8 cellular contexts compared by ENCODE assay signal in genomic region chr3:49413338-49413734, GRCh38. TPM values are rescaled to one million over a fixed set of nuclear protein-coding genes. Genes with fewer than 3 reads are reported as not detected.
DNase-seq lines count a peak whose midpoint lies in the region; ATAC-seq and TF ChIP-seq lines count a peak whose summit lies in the region.

No MANE protein-coding gene starts in this region.

- H3K9me3 ChIP-seq in CD4-positive, alpha-beta T cell (ENCODE audit: control insufficient read depth, low read length), result no peaks in the 10 kb centered on the region
- H3K9me3 ChIP-seq in OCI-LY3 (ENCODE audit: insufficient read depth, low read length) (no peaks in the 10 kb centered on the region), neural progenitor cell (ENCODE audit: low read depth) (no peaks in the 10 kb centered on the region)

- TF ChIP-seq CTCF in CD4-positive, alpha-beta T cell (IDR thresholded peaks at IDR 0.05), result no peak
- TF ChIP-seq CTCF in OCI-LY3 (IDR thresholded peaks at IDR 0.05; ENCODE audit: low read depth, low read length) (no peak), neural progenitor cell (IDR thresholded peaks at IDR 0.05) (no peak)

- peaks cover 15% of the 10 kb centered on the region for H3F3A ChIP-seq in neural progenitor cell (ENCODE audit: low read depth)

- H3K4me2 ChIP-seq in OCI-LY3 (ENCODE audit: low read length) (peak overlapping the region; percentile 96), neural progenitor cell (peak overlapping the region; percentile 89)

- H3K79me2 ChIP-seq in OCI-LY3 (ENCODE audit: low read length) (peaks cover 49% of the 10 kb centered on the region), neural progenitor cell (ENCODE audit: low read depth) (peaks cover 37% of the 10 kb centered on the region)

- H3K36me3 Mint-ChIP-seq in CD4-positive, alpha-beta T cell (ENCODE audit: low read depth), result peaks cover 33% of the 10 kb centered on the region
- H3K36me3 Mint-ChIP-seq in effector memory CD8-positive, alpha-beta T cell (ENCODE audit: insufficient read depth), result peaks cover 46% of the 10 kb centered on the region
- peaks cover 2% of the 10 kb centered on the region for H3K36me3 Mint-ChIP-seq in neural progenitor cell

- no peaks in the 10 kb centered on the region for H3K27me3 ChIP-seq in CD4-positive, alpha-beta T cell (ENCODE audit: control insufficient read depth, insufficient read depth, low read length)
- H3K27me3 ChIP-seq in OCI-LY3 (ENCODE audit: low read depth, low read length) (no peaks in the 10 kb centered on the region), neural progenitor cell (no peaks in the 10 kb centered on the region)

- H3K4me3 ChIP-seq in OCI-LY3 (ENCODE audit: low read length) (peak overlapping the region; percentile 87), neural progenitor cell (no peak overlapping the region)

- H4K20me1 ChIP-seq in OCI-LY3 (ENCODE audit: insufficient read depth, low read length) (peaks cover 29% of the 10 kb centered on the region), neural progenitor cell (ENCODE audit: low read depth) (peaks cover 30% of the 10 kb centered on the region)

- peak overlapping the region; percentile 96 for H3K4me3 Mint-ChIP-seq in CD4-positive, alpha-beta T cell
- peak overlapping the region; percentile 91 to 92 for H3K4me3 Mint-ChIP-seq in effector memory CD8-positive, alpha-beta T cell
- peak overlapping the region; percentile 92 for H3K4me3 Mint-ChIP-seq in neural progenitor cell

- peak overlapping the region; percentile 91 for H3K27ac Mint-ChIP-seq in CD4-positive, alpha-beta T cell
- peak overlapping the region; percentile 44 to 98 for H3K27ac Mint-ChIP-seq in effector memory CD8-positive, alpha-beta T cell
- H3K27ac Mint-ChIP-seq in neural progenitor cell, result no peak overlapping the region

- H3K4me1 ChIP-seq in OCI-LY3 (ENCODE audit: low read length) (peaks cover 30% of the 10 kb centered on the region), neural progenitor cell (peaks cover 12% of the 10 kb centered on the region)

- CTCF ChIA-PET in CD4-positive, alpha-beta T cell (lab: Charles Lee), result interaction anchor here (3.4 kb wide), 1 partner anchor 36 kb away, joined by 16 read pairs; no protein-coding TSS in a partner anchor

- ATAC-seq in CD4-positive, alpha-beta T cell (ENCODE audit: poor library complexity), result no peak
- no peak for ATAC-seq in effector memory CD8-positive, alpha-beta T cell (replicated peaks)
- ATAC-seq in HG03442 (IDR thresholded peaks at IDR 0.05; ENCODE audit: unreplicated experiment) (no peak), GM21737 (IDR thresholded peaks at IDR 0.05; ENCODE audit: unreplicated experiment) (no peak)

- peaks cover 7% of the 10 kb centered on the region for H3K36me3 ChIP-seq in OCI-LY3 (replicated peaks; ENCODE audit: low read depth, low read length)
- H3K36me3 ChIP-seq in neural progenitor cell, result no peaks in the 10 kb centered on the region

- H3K27me3 Mint-ChIP-seq in CD4-positive, alpha-beta T cell, result no peaks in the 10 kb centered on the region
- H3K27me3 Mint-ChIP-seq in effector memory CD8-positive, alpha-beta T cell, result no peaks in the 10 kb centered on the region
- H3K27me3 Mint-ChIP-seq in neural progenitor cell (ENCODE audit: insufficient read depth, low read depth), result peaks cover 4% of the 10 kb centered on the region

- peak overlapping the region; percentile 94 for H3K27ac ChIP-seq in CD4-positive, alpha-beta T cell (ENCODE audit: low read depth, low read length)
- H3K27ac ChIP-seq in OCI-LY3 (ENCODE audit: low read length), result no peak overlapping the region
- H3K27ac ChIP-seq in neural progenitor cell, result no peak overlapping the region

- H3K9me3 Mint-ChIP-seq in CD4-positive, alpha-beta T cell, result no peaks in the 10 kb centered on the region
- H3K9me3 Mint-ChIP-seq in effector memory CD8-positive, alpha-beta T cell, result no peaks in the 10 kb centered on the region
- no peaks in the 10 kb centered on the region for H3K9me3 Mint-ChIP-seq in neural progenitor cell

- H2AFZ ChIP-seq in OCI-LY3 (ENCODE audit: low read depth, low read length), result no peak overlapping the region
- H2AFZ ChIP-seq in neural progenitor cell (replicated peaks), result no peak overlapping the region

- H3K4me1 Mint-ChIP-seq in CD4-positive, alpha-beta T cell (ENCODE audit: low read depth), result peaks cover 72% of the 10 kb centered on the region
- peaks cover 60 to 63% of the 10 kb centered on the region in 2 donors for H3K4me1 Mint-ChIP-seq in effector memory CD8-positive, alpha-beta T cell (ENCODE audit: low read depth in 2 of 2)
- peaks cover 24% of the 10 kb centered on the region for H3K4me1 Mint-ChIP-seq in neural progenitor cell

- DNase-seq in CD4-positive, alpha-beta T cell, result no peak
- DNase-seq in effector memory CD8-positive, alpha-beta T cell, result no peak
- DNase-seq in neural progenitor cell (ENCODE audit: low spot score), result no peak
- no peak for DNase-seq in cerebellar nuclear complex (lab: John Stamatoyannopoulos, UW)
- no peak for DNase-seq in NCI-H128 (lab: John Stamatoyannopoulos, UW; ENCODE audit: unreplicated experiment)

- POLR2A ChIA-PET in CD4-positive, alpha-beta T cell (lab: Charles Lee), result interaction anchor here (1.1 to 3.2 kb wide), 3 partner anchors 15 to 74 kb away, joined by 6 to 82 read pairs (median 29); partner anchors contain the start of genes NICN1 and USP4

- peak overlapping the region; percentile 93; the same call in 1 of the 2 replicates for H3K9ac ChIP-seq in OCI-LY3 (ENCODE audit: low read length)
- no peak overlapping the region for H3K9ac ChIP-seq in neural progenitor cell

- intact Hi-C loops in CD4-positive, alpha-beta T cell (cut with DNase I, micrococcal nuclease), result loop anchor here (1.0 to 5.0 kb wide), 5 partner anchors 36 to 884 kb away; partner anchors contain the start of genes GPX1 (in 1 of the 2), HYAL3 (in 1 of the 2), NAA80 (in 1 of the 2) and NDUFAF3 (in 1 of the 2)

RNA-seq across cellular contexts. Expression of gene TCTA, which starts 1.1 kb away (rescaled TPM):
- 10 to 100 TPM; 21.4 to 22.0 TPM for total RNA-seq in CD4-positive, alpha-beta T cell
- 1.4 and 5.2 TPM in 2 replicates for total RNA-seq in neural progenitor cell (ENCODE audit: low replicate concordance)

RNA-seq across cellular contexts. Expression of gene RHOA, which starts 1.6 kb away (rescaled TPM):
- total RNA-seq in CD4-positive, alpha-beta T cell, result 100 to 1,000 TPM; 256 to 271 TPM
- total RNA-seq in neural progenitor cell (ENCODE audit: low replicate concordance), result 449 and 460 TPM in 2 replicates

RNA-seq across cellular contexts. Expression of gene AMT, which starts 8.9 kb away (rescaled TPM):
- 10 to 100 TPM; 10.5 to 12.7 TPM for total RNA-seq in CD4-positive, alpha-beta T cell
- total RNA-seq in neural progenitor cell (ENCODE audit: low replicate concordance), result 35.4 and 46.0 TPM in 2 replicates

RNA-seq across cellular contexts. Expression of gene NICN1, which starts 15.8 kb away (rescaled TPM):
- total RNA-seq in CD4-positive, alpha-beta T cell, result 10 to 100 TPM; 25.0 to 25.1 TPM
- total RNA-seq in neural progenitor cell (ENCODE audit: low replicate concordance), result 6.6 and 12.4 TPM in 2 replicates

RNA-seq across cellular contexts. Expression of gene GPX1, which starts 55.2 kb away (rescaled TPM):
- total RNA-seq in CD4-positive, alpha-beta T cell, result 10 to 100 TPM; 20.8 to 22.9 TPM
- 70.8 and 165 TPM in 2 replicates for total RNA-seq in neural progenitor cell (ENCODE audit: low replicate concordance)
